Comparison of ENCODE assay signal across 7 cellular contexts in the genomic region with DNA sequence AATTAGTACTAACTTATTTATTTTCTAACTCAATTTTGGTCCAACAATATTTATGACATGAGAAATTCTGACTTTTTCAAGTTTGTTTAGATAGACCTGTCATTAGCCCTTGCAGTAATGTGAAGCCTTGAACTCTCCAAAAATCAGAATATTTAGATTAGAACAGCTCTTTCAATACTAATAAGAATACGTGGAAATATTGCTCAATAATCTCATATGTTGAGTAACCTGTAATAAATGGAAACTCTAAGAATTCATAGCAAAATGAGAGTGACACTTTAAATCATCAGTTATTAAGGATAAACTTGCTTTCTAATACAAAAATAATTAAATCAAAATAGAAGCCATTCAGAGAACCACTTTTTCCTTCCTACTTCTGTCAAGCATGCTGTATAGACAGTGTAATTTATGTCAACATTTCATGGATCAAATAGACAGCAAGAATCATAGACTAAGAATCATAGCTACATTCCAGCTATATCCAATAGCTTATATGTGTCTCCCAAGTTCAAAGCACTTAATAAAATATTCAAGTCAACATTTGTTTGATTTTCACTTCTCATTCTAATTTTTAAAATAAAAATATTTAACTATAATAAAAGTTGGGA.
"Had no signal": no experiment of that assay in that cellular context is flagged by ENCODE, and none has a peak within 500 bp of the region (broad histone marks: within the 10 kb centered on the region; RNA-seq: fewer than 3 reads in every experiment).

No MANE protein-coding gene starts in this region.

- H3K36me3 Mint-ChIP-seq: IgD-negative memory B cell had no signal

- H3K27ac ChIP-seq: HL-60, KMS-11 had no signal

- FAIRE-seq: HTR-8/SVneo had no signal

- H3K4me3 Mint-ChIP-seq: IgD-negative memory B cell had no signal

- H3K4me2 ChIP-seq: KMS-11 had no signal

- H3K9ac ChIP-seq: KMS-11 had no signal

- DNase-seq: Karpas-422, KBM-7, KG1 had no signal

- H3K4me1 Mint-ChIP-seq: IgD-negative memory B cell had no signal

- H3K27ac Mint-ChIP-seq: IgD-negative memory B cell had no signal
